ENCODE assay signal across 16 cellular contexts in the genomic region with DNA sequence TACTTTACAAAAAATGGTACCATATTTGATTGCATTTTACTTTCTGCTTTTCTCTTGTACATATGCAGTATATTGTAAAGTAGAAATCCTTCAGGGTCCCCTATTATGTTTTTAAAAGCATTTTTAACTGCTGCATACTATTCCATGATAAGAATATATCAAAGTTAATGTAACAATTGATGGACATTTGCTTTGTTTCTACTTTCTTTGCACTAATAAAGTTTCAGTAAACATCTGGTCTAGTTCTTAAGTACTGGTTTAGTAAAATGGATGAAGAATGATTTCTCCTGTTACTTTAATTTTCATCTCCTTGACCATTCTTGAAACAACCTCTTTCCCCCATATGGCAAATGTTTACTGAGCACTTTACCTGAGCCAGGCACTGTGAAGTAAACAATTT. TPM values are rescaled to one million over a fixed set of nuclear protein-coding genes. Genes with fewer than 3 reads are reported as not detected.
DNase-seq lines count a peak whose midpoint lies in the region; ATAC-seq, FAIRE-seq and TF ChIP-seq lines count a peak whose summit lies in the region.
"Had no signal": no experiment of that assay in that cellular context is flagged by ENCODE, and none has a peak within 500 bp of the region (broad histone marks: within the 10 kb centered on the region; RNA-seq: fewer than 3 reads in every experiment).

No MANE protein-coding gene starts in this region.

- H3K4me1 ChIP-seq in KMS-11 (ENCODE audit: low read depth, poor library complexity, severe bottlenecking) (peaks cover 50% of the 10 kb centered on the region), GM12878 (ENCODE audit: control insufficient read depth, insufficient read depth, low read length) (0 out of 2 replicates have a peak, but pooled peaks cover 5% of the 10 kb centered on the region)

- H2AFZ ChIP-seq in KMS-11 (ENCODE audit: low read depth) (no peak overlapping the region), GM12878 (ENCODE audit: control insufficient read depth, low read depth, low read length) (no peak overlapping the region)

- TF ChIP-seq POLR2A in GM12878 (IDR thresholded peaks at IDR 0.05; ENCODE audit: low read depth, low read length), result no peak

- intact Hi-C loops in GM12878 (cut with micrococcal nuclease; ENCODE audit: unreplicated experiment), result no loop called here

- no peak for FAIRE-seq in GM12878 (lab: Jason Lieb, UNC)
- FAIRE-seq: H1 had no signal

- CTCF ChIA-PET in activated CD8-positive, alpha-beta memory T cell treated with anti-CD3 and anti-CD28 coated beads, Interleukin-2, amount 10 ng/mL, durations not matched to agents 7 days and 5 days (lab: Charles Lee), result interaction anchor here (1.6 kb wide), 1 partner anchor 190 kb away, joined by 4 read pairs; no protein-coding TSS in a partner anchor
- CTCF ChIA-PET in GM12878 (lab: Yijun Ruan, JAX), result no interaction called here

- no peak overlapping the region for H3K27ac Mint-ChIP-seq in activated CD8-positive, alpha-beta memory T cell treated with anti-CD3 and anti-CD28 coated beads, Interleukin-2, amount 10 ng/mL, durations not matched to agents 7 days and 5 days
- no peak overlapping the region for H3K27ac Mint-ChIP-seq in neural crest cell (ENCODE audit: unreplicated experiment)

- H3K9ac ChIP-seq in KMS-11 (no peak overlapping the region), GM12878 (ENCODE audit: control insufficient read depth, insufficient read depth, low read length) (no peak overlapping the region)

- H3K9me3 ChIP-seq in GM12878 (replicated peaks; ENCODE audit: control insufficient read depth, insufficient read depth, low read length), result no peaks in the 10 kb centered on the region
- H3K9me3 ChIP-seq: testis had no signal

- H3K4me3 Mint-ChIP-seq in activated CD8-positive, alpha-beta memory T cell treated with anti-CD3 and anti-CD28 coated beads, Interleukin-2, amount 10 ng/mL, durations not matched to agents 7 days and 5 days, result peak overlapping the region; percentile 14
- peak overlapping the region; percentile 80 for H3K4me3 Mint-ChIP-seq in neural crest cell

- H3K36me3 Mint-ChIP-seq in activated CD8-positive, alpha-beta memory T cell treated with anti-CD3 and anti-CD28 coated beads, Interleukin-2, amount 10 ng/mL, durations not matched to agents 7 days and 5 days, result peaks cover 4% of the 10 kb centered on the region
- H3K36me3 Mint-ChIP-seq in neural crest cell (ENCODE audit: low read depth), result no peaks in the 10 kb centered on the region

- no peaks in the 10 kb centered on the region for H4K20me1 ChIP-seq in KMS-11 (ENCODE audit: insufficient read depth)
- no peaks in the 10 kb centered on the region for H4K20me1 ChIP-seq in GM12878 (ENCODE audit: control insufficient read depth, insufficient read depth)

- no peak overlapping the region for H3K27ac ChIP-seq in KMS-11
- no peak overlapping the region for H3K27ac ChIP-seq in GM12878 (ENCODE audit: control insufficient read depth, insufficient read depth)

- in situ Hi-C loops in GM12878 (cut with MboI), result no loop called here

- ATAC-seq in activated CD8-positive, alpha-beta memory T cell treated with anti-CD3 and anti-CD28 coated beads, Interleukin-2, amount 10 ng/mL, durations not matched to agents 7 days and 5 days, result no peak
- ATAC-seq in GM12878, result no peak
- ATAC-seq in HG03571 (IDR thresholded peaks at IDR 0.05; ENCODE audit: unreplicated experiment), result no peak
- ATAC-seq: left lobe of liver, Right ventricle myocardium inferior had no signal

- SMC1A ChIA-PET in GM12878 (lab: Charles Lee; ENCODE audit: uncharacterized antibody, unreplicated experiment), result interaction anchor here (1.5 to 6.1 kb wide), 2 partner anchors 14 to 19 kb away, joined by 4 to 35 read pairs; no protein-coding TSS in a partner anchor

- TF ChIP-seq CTCF in KMS-11 (conservative IDR thresholded peaks at IDR 0.05; ENCODE audit: low read depth, low read length), result no peak
- TF ChIP-seq CTCF in GM12878 (IDR thresholded peaks at IDR 0.05 in 2 of 3, conservative IDR thresholded peaks at IDR 0.05 in 1 of 3; ENCODE audit: control insufficient read depth in 2 of 3, extremely low read depth in 1 of 3, insufficient read depth in 1 of 3, low read depth in 3 of 3, low read length in 3 of 3), result no peak
- TF ChIP-seq CTCF in neural crest cell (conservative IDR thresholded peaks at IDR 0.05), result no peak

- no peak for TF ChIP-seq RAD21 in GM12878 (IDR thresholded peaks at IDR 0.05; ENCODE audit: insufficient read depth, low read depth, low read length)

- H3K4me1 Mint-ChIP-seq in activated CD8-positive, alpha-beta memory T cell treated with anti-CD3 and anti-CD28 coated beads, Interleukin-2, amount 10 ng/mL, durations not matched to agents 7 days and 5 days, result peaks cover 22% of the 10 kb centered on the region
- peaks cover 29% of the 10 kb centered on the region for H3K4me1 Mint-ChIP-seq in neural crest cell

- BruUV-seq in GM12878 (replicated peaks; lab: Mats Ljungman, UMichigan), result no TSS peak

- H3K4me2 ChIP-seq in KMS-11, result peak overlapping the region; percentile 42; the same call in 1 of the 2 replicates
- peak overlapping the region; percentile 53 for H3K4me2 ChIP-seq in GM12878 (ENCODE audit: control insufficient read depth, insufficient read depth)

- RAD21 ChIA-PET in GM12878 (lab: Charles Lee; ENCODE audit: unreplicated experiment), result interaction anchor here (0.9 kb wide), 1 partner anchor 17 kb away, joined by 3 read pairs; no protein-coding TSS in a partner anchor

- H3K36me3 ChIP-seq in KMS-11 (ENCODE audit: insufficient read depth) (no peaks in the 10 kb centered on the region), GM12878 (ENCODE audit: control insufficient read depth in 2 of 2, insufficient read depth in 2 of 2, low read length in 1 of 2) (no peaks in the 10 kb centered on the region; a peak in 1 of 4 replicates)
- H3K36me3 ChIP-seq: cardiac muscle cell had no signal

- DNase-seq in activated CD8-positive, alpha-beta memory T cell treated with anti-CD3 and anti-CD28 coated beads, Interleukin-2, amount 10 ng/mL, durations not matched to agents 7 days and 5 days, result no peak
- DNase-seq in activated CD8-positive, alpha-beta memory T cell treated with anti-CD3 and anti-CD28 coated beads for 24 hours, result no peak
- DNase-seq in GM12878 (ENCODE audit: low read depth, low spot score) (no peak), neural crest cell (ENCODE audit: low read depth, low spot score) (no peak), AG08395 (ENCODE audit: low spot score) (no peak)
- DNase-seq in activated CD4-positive, CD25-positive, alpha-beta regulatory T cell (lab: John Stamatoyannopoulos, UW), result no peak
- DNase-seq: activated naive CD4-positive, alpha-beta T cell treated with anti-CD3 and anti-CD28 coated beads, Interleukin-2, amount 50 U/mL, for 16 hours; effector CD8-positive, alpha-beta T cell; NCI-H82; testis had no signal

- peaks cover 38% of the 10 kb centered on the region; the same call in 1 of the 2 replicates for H3K79me2 ChIP-seq in KMS-11 (ENCODE audit: insufficient read depth, low read depth)
- H3K79me2 ChIP-seq in GM12878 (ENCODE audit: control insufficient read depth, insufficient read depth, low read length), result peaks cover 22% of the 10 kb centered on the region

- POLR2A ChIA-PET in GM12878 (lab: Charles Lee), result no interaction called here

- TF ChIP-seq EP300 in GM12878 (IDR thresholded peaks at IDR 0.05; ENCODE audit: borderline replicate concordance in 1 of 2, control insufficient read depth in 1 of 2, low read depth in 2 of 2, low read length in 2 of 2), result no peak

- no peaks in the 10 kb centered on the region for H3K27me3 ChIP-seq in KMS-11 (ENCODE audit: insufficient read depth, low read depth)
- no peaks in the 10 kb centered on the region for H3K27me3 ChIP-seq in GM12878 (replicated peaks in 1 of 2; ENCODE audit: control insufficient read depth in 2 of 2, insufficient read depth in 2 of 2, low read length in 1 of 2)
- H3K27me3 ChIP-seq: cardiac muscle cell, testis had no signal

- H3K9me3 Mint-ChIP-seq in activated CD8-positive, alpha-beta memory T cell treated with anti-CD3 and anti-CD28 coated beads, Interleukin-2, amount 10 ng/mL, durations not matched to agents 7 days and 5 days (ENCODE audit: low read depth), result no peaks in the 10 kb centered on the region
- no peaks in the 10 kb centered on the region for H3K9me3 Mint-ChIP-seq in neural crest cell

- no peaks in the 10 kb centered on the region for H3K27me3 Mint-ChIP-seq in activated CD8-positive, alpha-beta memory T cell treated with anti-CD3 and anti-CD28 coated beads, Interleukin-2, amount 10 ng/mL, durations not matched to agents 7 days and 5 days
- H3K27me3 Mint-ChIP-seq in neural crest cell (ENCODE audit: low read depth), result no peaks in the 10 kb centered on the region

- H3K4me3 ChIP-seq in KMS-11 (IDR thresholded peaks at IDR 0.05; ENCODE audit: insufficient read depth, low read depth, low read length), result no peak overlapping the region
- no peak overlapping the region for H3K4me3 ChIP-seq in GM12878
- H3K4me3 ChIP-seq: testis had no signal

RNA-seq across cellular contexts. Expression of gene MRPS9, which starts 1.7 kb away (rescaled TPM):
- 10 to 100 TPM; 24.5 to 30.8 TPM for total RNA-seq in activated CD8-positive, alpha-beta memory T cell treated with anti-CD3 and anti-CD28 coated beads, Interleukin-2, amount 10 ng/mL, durations not matched to agents 7 days and 5 days
- total RNA-seq in GM12878 (2013; cell fraction: nucleolus; rRNA removed), result 10.0 and 11.2 TPM in 2 replicates
- total RNA-seq in GM12878 (2014; rRNA removed), result 43.1 and 48.9 TPM in 2 replicates
- 60.3 and 61.7 TPM in 2 replicates for total RNA-seq in GM12878 (2014; rRNA removed; fragmentation: Illumina TruSeq; extraction: Trizol)
- 39.1 and 39.7 TPM in 2 replicates for total RNA-seq in GM12878 (2021)
- 19.3 TPM for polyA plus RNA-seq in GM12878 (2011; ENCODE audit: low read depth)
- polyA plus RNA-seq in GM12878 (2011; rRNA removed), result 47.1 and 64.8 TPM in 2 replicates
- 33.7 and 37.1 TPM in 2 replicates for polyA plus RNA-seq in GM12878 (2011; cell fraction: cytosol; rRNA removed)
- polyA plus RNA-seq in GM12878 (2011; cell fraction: nucleus; rRNA removed), result 36.0 and 43.1 TPM in 2 replicates
- polyA plus RNA-seq in GM12878 (2012), result 25.4 and 31.8 TPM in 2 replicates
- polyA plus RNA-seq in GM12878 (2014; fragmentation: Illumina TruSeq; extraction: Trizol), result 59.3 and 70.9 TPM in 2 replicates
- polyA plus RNA-seq in GM12878 (2014; fragmentation: Nextera tagmentation; extraction: Ambion mirVana), result 100 to 1,000 TPM in 1 of 2 experiments, 10 to 100 TPM in 1; 88.3 to 111 TPM
- 39.1 and 45.3 TPM in 2 replicates for polyA plus RNA-seq in GM12878 (2014; rRNA removed)
- 10 to 100 TPM; 65.1 to 70.1 TPM for polyA plus RNA-seq in GM12878 (2016; fragmentation: Nextera tagmentation; extraction: Ambion mirVana)
- polyA minus RNA-seq in GM12878 (2011; rRNA and poly(A)+ RNA removed), result 29.8 and 40.7 TPM in 2 replicates
- 11.7 and 13.4 TPM in 2 replicates for polyA minus RNA-seq in GM12878 (2011; cell fraction: cytosol; rRNA and poly(A)+ RNA removed)
- polyA minus RNA-seq in GM12878 (2011; cell fraction: nucleus; rRNA and poly(A)+ RNA removed), result 7.6 and 13.0 TPM in 2 replicates
- 42.5 and 45.2 TPM in 2 replicates for total RNA-seq in neural crest cell
